ENCODE assay signal across 1 cellular context in the genomic region with DNA sequence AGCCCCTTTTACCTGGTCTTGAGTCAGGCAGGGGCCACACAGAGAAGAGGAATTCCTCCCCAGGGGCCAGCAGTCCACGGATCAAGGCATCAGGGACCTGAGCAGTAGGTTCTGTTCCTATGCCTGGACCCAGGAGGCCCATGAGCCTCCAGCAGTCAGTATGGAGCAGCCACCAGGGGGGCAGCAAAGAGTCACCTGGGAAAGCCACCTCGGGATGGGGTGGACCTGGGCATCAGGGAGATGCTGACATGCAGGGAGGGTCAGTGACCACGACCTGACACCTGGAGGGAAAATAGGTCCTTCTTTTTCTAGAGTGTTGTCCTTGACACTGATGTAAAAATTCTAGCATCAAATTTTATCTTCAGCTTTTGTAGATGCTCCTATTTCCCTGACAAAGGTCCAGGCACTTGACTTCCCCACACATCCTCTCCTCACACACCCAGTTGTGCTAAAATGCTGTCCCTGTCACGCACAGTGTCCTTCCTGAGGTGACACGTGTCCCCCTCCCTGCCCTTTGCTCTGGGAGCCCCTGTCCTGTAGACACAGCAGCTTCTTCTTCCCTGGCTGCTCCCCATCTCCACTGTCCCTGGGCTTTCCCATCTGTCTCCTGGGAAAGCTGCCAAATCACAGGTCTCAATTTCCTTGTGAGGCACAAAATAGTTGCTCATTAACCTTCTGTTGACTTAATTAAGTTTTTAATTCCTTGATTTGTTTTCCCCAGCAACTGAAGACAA.
TF ChIP-seq lines count a peak whose summit lies in the region.

No MANE protein-coding gene starts in this region.

TF ChIP-seq in HCT116, 20 proteins besides CTCF, POLR2A, EP300 and RAD21 (continued from another document):
- TF ChIP-seq TCF7L2 (IDR thresholded peaks at IDR 0.05; ENCODE audit: borderline replicate concordance, extremely low read depth, insufficient read depth, insufficient read length): no peak
- TF ChIP-seq, protein P1, sequence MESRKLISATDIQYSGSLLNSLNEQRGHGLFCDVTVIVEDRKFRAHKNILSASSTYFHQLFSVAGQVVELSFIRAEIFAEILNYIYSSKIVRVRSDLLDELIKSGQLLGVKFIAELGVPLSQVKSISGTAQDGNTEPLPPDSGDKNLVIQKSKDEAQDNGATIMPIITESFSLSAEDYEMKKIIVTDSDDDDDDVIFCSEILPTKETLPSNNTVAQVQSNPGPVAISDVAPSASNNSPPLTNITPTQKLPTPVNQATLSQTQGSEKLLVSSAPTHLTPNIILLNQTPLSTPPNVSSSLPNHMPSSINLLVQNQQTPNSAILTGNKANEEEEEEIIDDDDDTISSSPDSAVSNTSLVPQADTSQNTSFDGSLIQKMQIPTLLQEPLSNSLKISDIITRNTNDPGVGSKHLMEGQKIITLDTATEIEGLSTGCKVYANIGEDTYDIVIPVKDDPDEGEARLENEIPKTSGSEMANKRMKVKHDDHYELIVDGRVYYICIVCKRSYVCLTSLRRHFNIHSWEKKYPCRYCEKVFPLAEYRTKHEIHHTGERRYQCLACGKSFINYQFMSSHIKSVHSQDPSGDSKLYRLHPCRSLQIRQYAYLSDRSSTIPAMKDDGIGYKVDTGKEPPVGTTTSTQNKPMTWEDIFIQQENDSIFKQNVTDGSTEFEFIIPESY (IDR thresholded peaks at IDR 0.05; ENCODE audit: extremely low read depth, insufficient replicate concordance, low read length): no peak
- no peak for TF ChIP-seq ZNF274 (IDR thresholded peaks at IDR 0.05; ENCODE audit: low read depth, low read length)
- TF ChIP-seq ELF1 (IDR thresholded peaks at IDR 0.05; ENCODE audit: borderline replicate concordance, low read depth): no peak
- TF ChIP-seq CBX3 (IDR thresholded peaks at IDR 0.05; ENCODE audit: low read depth): no peak
- TF ChIP-seq SRF (IDR thresholded peaks at IDR 0.05; ENCODE audit: low read depth): no peak
- no peak for TF ChIP-seq ZFX (IDR thresholded peaks at IDR 0.05)
- TF ChIP-seq, protein P2, sequence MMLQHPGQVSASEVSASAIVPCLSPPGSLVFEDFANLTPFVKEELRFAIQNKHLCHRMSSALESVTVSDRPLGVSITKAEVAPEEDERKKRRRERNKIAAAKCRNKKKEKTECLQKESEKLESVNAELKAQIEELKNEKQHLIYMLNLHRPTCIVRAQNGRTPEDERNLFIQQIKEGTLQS (IDR thresholded peaks at IDR 0.05): no peak
- TF ChIP-seq SIN3A (IDR thresholded peaks at IDR 0.05; ENCODE audit: low read depth): no peak
- no peak for TF ChIP-seq YY1 (IDR thresholded peaks at IDR 0.05; ENCODE audit: extremely low read depth, insufficient replicate concordance, low read depth, low read length)
- no peak for TF ChIP-seq POLR2AphosphoS5 (IDR thresholded peaks at IDR 0.05; ENCODE audit: low read depth, low read length)
